8 cellular contexts compared by ENCODE assay signal in the genomic region with DNA sequence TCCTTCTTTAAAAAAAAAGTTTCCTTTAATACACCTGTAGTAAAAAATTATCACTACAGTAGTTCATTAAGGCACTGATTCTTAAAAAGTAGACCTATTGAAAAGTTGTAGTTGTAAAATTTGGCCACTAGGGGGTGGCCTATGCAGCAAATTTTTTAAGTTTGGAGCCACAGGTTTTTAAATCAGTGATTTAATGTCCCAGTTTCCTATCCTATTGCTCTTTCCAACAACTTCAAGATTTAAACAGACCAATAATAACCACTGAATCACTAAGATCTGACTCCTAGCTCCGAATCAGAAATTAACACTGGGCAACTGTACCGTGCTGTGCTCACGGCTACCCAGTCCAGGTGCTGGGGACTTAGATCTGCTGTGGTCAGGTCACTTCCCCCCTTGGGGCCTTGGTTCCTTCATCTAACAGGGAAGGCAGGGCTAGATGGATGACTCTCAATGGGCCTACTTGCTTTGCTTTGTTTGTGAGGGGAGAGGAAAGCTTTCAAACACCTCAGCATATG.
DNase-seq lines count a peak whose midpoint lies in the region; ATAC-seq, FAIRE-seq and TF ChIP-seq lines count a peak whose summit lies in the region.

No MANE protein-coding gene starts in this region.

- H3K36me3 ChIP-seq in H7 (replicated peaks; ENCODE audit: control insufficient read depth, insufficient read depth, low read length) (peaks cover 8% of the 10 kb centered on the region), HepG2 (replicated peaks in 1 of 2; ENCODE audit: control insufficient read depth in 1 of 2, insufficient read depth in 2 of 2, low read length in 2 of 2) (peaks cover 10 to 39% of the 10 kb centered on the region in 2 experiments), uterus (no peaks in the 10 kb centered on the region)

- 73% methylated on average over 3 of the region's 3 CpGs for WGBS in HepG2 (ENCODE audit: low lambda C conversion rate)

- ATAC-seq in HepG2 = no peak

- no peak overlapping the region for H2AFZ ChIP-seq in HepG2 (ENCODE audit: low read length)

- no peaks in the 10 kb centered on the region for H3K79me2 ChIP-seq in HepG2 (ENCODE audit: insufficient read depth, low read length)

- intact Hi-C loops in HepG2 (cut with micrococcal nuclease; ENCODE audit: unreplicated experiment) = loop anchor here (5.0 to 10.0 kb wide), 3 partner anchors 239 to 697 kb away; no protein-coding TSS in a partner anchor
- intact Hi-C loops in uterus (cut with DNase I; ENCODE audit: low total_unique reads) = no loop called here

- TF ChIP-seq CTCF in choroid plexus epithelial cell (conservative IDR thresholded peaks at IDR 0.05; ENCODE audit: low read depth, low read length) = peak; percentile 64
- TF ChIP-seq CTCF in HepG2 (CRISPR knock-in tag; IDR thresholded peaks at IDR 0.05) = peak; percentile 52; the same call in 1 of the 2 replicates
- peak; percentile 75 to 86 (median 80) for TF ChIP-seq CTCF in uterus (IDR thresholded peaks at IDR 0.05)

- no peak overlapping the region for H3K9ac ChIP-seq in HepG2 (ENCODE audit: insufficient read depth, low read depth, low read length)

- CTCF ChIA-PET in HepG2 (lab: Yijun Ruan, JAX; ENCODE audit: low intra/inter-chr PET ratio, low total read pairs) = interaction anchor here (1.8 kb wide), 1 partner anchor 238 kb away, joined by 13 read pairs; no protein-coding TSS in a partner anchor

- H3K9me3 ChIP-seq in HepG2 (ENCODE audit: low read length) (no peaks in the 10 kb centered on the region), uterus (no peaks in the 10 kb centered on the region)

- H3K27ac ChIP-seq in HepG2 (ENCODE audit: extremely low read length, insufficient read depth, low read length) = no peak overlapping the region
- peak overlapping the region; percentile 57 to 64 for H3K27ac ChIP-seq in uterus

- H3K4me2 ChIP-seq in HepG2 (ENCODE audit: low read depth, low read length) = no peak overlapping the region

- no TSS peak for BruUV-seq in HepG2 (replicated peaks; lab: Mats Ljungman, UMichigan)

- H3K4me3 ChIP-seq in H7 (ENCODE audit: insufficient read depth, low read depth, low read length) (no peak overlapping the region), choroid plexus epithelial cell (ENCODE audit: low read depth, low read length) (no peak overlapping the region), HepG2 (replicated peaks in 1 of 3; ENCODE audit: insufficient read depth in 1 of 3, low read depth in 2 of 3, low read length in 3 of 3) (no peak overlapping the region), uterus (no peak overlapping the region)

- POLR2A ChIA-PET in HepG2 (lab: Yijun Ruan, JAX) = no interaction called here

- H3K27me3 ChIP-seq in H7 (ENCODE audit: control insufficient read depth, insufficient read depth, low read length) (no peaks in the 10 kb centered on the region), HepG2 (ENCODE audit: control insufficient read depth in 1 of 2, insufficient read depth in 2 of 2, low read length in 2 of 2) (no peaks in the 10 kb centered on the region), uterus (no peaks in the 10 kb centered on the region)

- DNase-seq in DMS53 treated with DMSO at 0.1 percent for 48 hours (lab: John Stamatoyannopoulos, UW; ENCODE audit: unreplicated experiment) (peak; percentile 43), H7 (peak; percentile 51), NOMO-1 (lab: John Stamatoyannopoulos, UW; ENCODE audit: unreplicated experiment in 2 of 2) (peak; percentile 54 to 68), choroid plexus epithelial cell (ENCODE audit: low read depth) (peak; percentile 78), HepG2 (ENCODE audit: low spot score) (peak; percentile 24), uterus (no peak), NCI-H128 (lab: John Stamatoyannopoulos, UW; ENCODE audit: unreplicated experiment) (no peak)
- DNase-seq in stimulated activated CD4-positive, alpha-beta T cell treated with anti-CD3 and anti-CD28 coated beads, Interleukin-4, amount 100 ng/mL, for 24 hours = no peak

- TF ChIP-seq EP300 in HepG2 (IDR thresholded peaks at IDR 0.05; ENCODE audit: low read depth in 2 of 2, low read length in 2 of 2) = no peak
- no peak for TF ChIP-seq EP300 in HepG2 (CRISPR knock-in tag; IDR thresholded peaks at IDR 0.05; ENCODE audit: borderline replicate concordance)

- H3K4me1 ChIP-seq in HepG2 (ENCODE audit: insufficient read depth, low read length) (no peaks in the 10 kb centered on the region), uterus (peaks cover 0 to 13% of the 10 kb centered on the region in 2 donors)

- TF ChIP-seq POLR2A in HepG2 (IDR thresholded peaks at IDR 0.05; ENCODE audit: insufficient read depth in 1 of 2, low read depth in 2 of 2, low read length in 2 of 2) (no peak), uterus (IDR thresholded peaks at IDR 0.05) (no peak)

- 0 out of 2 replicates have a peak, but pooled peaks have one; percentile 9 for TF ChIP-seq RAD21 in HepG2 (CRISPR knock-in tag; IDR thresholded peaks at IDR 0.05)

- no peaks in the 10 kb centered on the region for H4K20me1 ChIP-seq in HepG2 (ENCODE audit: insufficient read depth, low read length)

- FAIRE-seq in HepG2 (lab: Jason Lieb, UNC) = peak; percentile 32

- in situ Hi-C loops in HepG2 (cut with HindIII; ENCODE audit: extremely low pct_ligation_motif_present, low pct_unique_long_range_greater_than_20kb) = loop anchor here (10.0 kb wide), 2 partner anchors 237 to 597 kb away; no protein-coding TSS in a partner anchor

TF ChIP-seq in HepG2, 621 proteins besides CTCF, POLR2A, EP300 and RAD21:
- TF ChIP-seq SMC3 (IDR thresholded peaks at IDR 0.05; ENCODE audit: low read length) (peak; percentile 45), STAG1 (CRISPR knock-in tag; IDR thresholded peaks at IDR 0.05) (peak; percentile 61)
- TF ChIP-seq, protein P1, sequence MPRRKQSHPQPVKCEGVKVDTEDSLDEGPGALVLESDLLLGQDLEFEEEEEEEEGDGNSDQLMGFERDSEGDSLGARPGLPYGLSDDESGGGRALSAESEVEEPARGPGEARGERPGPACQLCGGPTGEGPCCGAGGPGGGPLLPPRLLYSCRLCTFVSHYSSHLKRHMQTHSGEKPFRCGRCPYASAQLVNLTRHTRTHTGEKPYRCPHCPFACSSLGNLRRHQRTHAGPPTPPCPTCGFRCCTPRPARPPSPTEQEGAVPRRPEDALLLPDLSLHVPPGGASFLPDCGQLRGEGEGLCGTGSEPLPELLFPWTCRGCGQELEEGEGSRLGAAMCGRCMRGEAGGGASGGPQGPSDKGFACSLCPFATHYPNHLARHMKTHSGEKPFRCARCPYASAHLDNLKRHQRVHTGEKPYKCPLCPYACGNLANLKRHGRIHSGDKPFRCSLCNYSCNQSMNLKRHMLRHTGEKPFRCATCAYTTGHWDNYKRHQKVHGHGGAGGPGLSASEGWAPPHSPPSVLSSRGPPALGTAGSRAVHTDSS (CRISPR knock-in tag; conservative IDR thresholded peaks at IDR 0.05) = no peak

Comparison
In these comparisons a context has a peak if more than half of its experiments do, and no peak if none do; other contexts are left out.
1. DNase-seq: peak in DMS53 treated with DMSO at 0.1 percent for 48 hours (single experiment), H7 (single experiment), NOMO-1 (2 of 2), choroid plexus epithelial cell (single experiment) and HepG2 (single experiment); none in uterus (0 of 2), NCI-H128 (single experiment) and stimulated activated CD4-positive, alpha-beta T cell treated with anti-CD3 and anti-CD28 coated beads, Interleukin-4, amount 100 ng/mL, for 24 hours (single experiment).
2. Peak in every context shown above with its lines, with median percentiles within 50 percentile points of each other: CTCF ChIP-seq.